ENCODE assay signal across 18 cellular contexts in genomic region chr16:86347090-86347489, GRCh38.
A peak's percentile ranks its signal among the peaks of the same experiment; 100 is the strongest.
DNase-seq lines count a peak whose midpoint lies in the region; ATAC-seq and TF ChIP-seq lines count a peak whose summit lies in the region.
"Had no signal": no experiment of that assay in that cellular context is flagged by ENCODE, and none has a peak within 500 bp of the region (broad histone marks: within the 10 kb centered on the region; RNA-seq: fewer than 3 reads in every experiment).

No MANE protein-coding gene starts in this region.

- in situ Hi-C loops in GM23248 (cut with MboI), result no loop called here

- H3K27ac ChIP-seq in GM23248 (no peak overlapping the region), hepatocyte (no peak overlapping the region)
- H3K27ac ChIP-seq: BLaER1 treated with 17β-estradiol and CSF1 and Interleukin-3, amounts not matched to agents 10 nM and 100 nM; HL-60 had no signal

- H3K4me1 ChIP-seq in GM23248 (ENCODE audit: insufficient read depth) (peaks cover 18% of the 10 kb centered on the region), hepatocyte (ENCODE audit: insufficient read depth) (peaks cover 40% of the 10 kb centered on the region)

- no peak for TF ChIP-seq CTCF in choroid plexus epithelial cell (conservative IDR thresholded peaks at IDR 0.05; ENCODE audit: low read depth, low read length)
- no peak for TF ChIP-seq CTCF in hepatocyte (IDR thresholded peaks at IDR 0.05; ENCODE audit: poor library complexity)

- H3K36me3 ChIP-seq in GM23248 (ENCODE audit: low read depth), result no peaks in the 10 kb centered on the region
- H3K36me3 ChIP-seq in hepatocyte (replicated peaks; ENCODE audit: insufficient read depth, low read depth), result no peaks in the 10 kb centered on the region
- H3K36me3 ChIP-seq: BLaER1 treated with 17β-estradiol and CSF1 and Interleukin-3, amounts not matched to agents 10 nM and 100 nM had no signal

- H2AFZ ChIP-seq in GM23248, result no peak overlapping the region
- H2AFZ ChIP-seq in hepatocyte, result no peak overlapping the region
- H2AFZ ChIP-seq: GM23338 had no signal

- H3K79me2 ChIP-seq in GM23248 (ENCODE audit: insufficient read depth) (no peaks in the 10 kb centered on the region), hepatocyte (no peaks in the 10 kb centered on the region)

- H3K9ac ChIP-seq in GM23248, result no peak overlapping the region
- H3K9ac ChIP-seq: BLaER1 treated with 17β-estradiol and CSF1 and Interleukin-3, amounts not matched to agents 10 nM and 100 nM had no signal

- 49 to 74% methylated on average over 3 of the region's 3 CpGs for WGBS in GM23248 (ENCODE audit: low coverage in 1 of 2, low lambda C conversion rate in 2 of 2, missing lambda C conversion rate in 2 of 2), 2 experiments
- WGBS in hepatocyte (ENCODE audit: low lambda C conversion rate, missing lambda C conversion rate), result 94% methylated on average over 3 of the region's 3 CpGs

- H4K20me1 ChIP-seq in GM23248 (ENCODE audit: insufficient read depth) (no peaks in the 10 kb centered on the region), hepatocyte (ENCODE audit: insufficient read depth, poor library complexity, severe bottlenecking) (no peaks in the 10 kb centered on the region)
- H4K20me1 ChIP-seq: BLaER1 treated with 17β-estradiol and CSF1 and Interleukin-3, amounts not matched to agents 10 nM and 100 nM had no signal

- DNase-seq in A172 (ENCODE audit: low spot score), result peak; percentile 59
- peak; percentile 22 for DNase-seq in GM23248
- DNase-seq in RPMI7951 (ENCODE audit: low read depth), result peak; percentile 73
- DNase-seq in choroid plexus epithelial cell (ENCODE audit: low read depth), result peak; percentile 20
- no peak for DNase-seq in DMS153 treated with DMSO at 0.1 percent for 48 hours (lab: John Stamatoyannopoulos, UW; ENCODE audit: unreplicated experiment)
- DNase-seq in hepatocyte (ENCODE audit: low spot score), result no peak
- DNase-seq: 8988T; CD8-positive, alpha-beta T cell; DMS 273 treated with DMSO at 0.1 percent for 48 hours; GDM1; H7; KBM-7 had no signal

- ATAC-seq in HG02973 (IDR thresholded peaks at IDR 0.05; ENCODE audit: unreplicated experiment) (no peak), HG02852 (IDR thresholded peaks at IDR 0.05; ENCODE audit: unreplicated experiment) (no peak)
- ATAC-seq: CD8-positive, alpha-beta T cell; GM23338; HCT116 had no signal

- no peaks in the 10 kb centered on the region for H3K9me2 ChIP-seq in GM23248 (ENCODE audit: insufficient read depth)
- no peaks in the 10 kb centered on the region for H3K9me2 ChIP-seq in hepatocyte (replicated peaks; ENCODE audit: insufficient read depth)

- H3K27me3 ChIP-seq in GM23248 (replicated peaks; ENCODE audit: insufficient read depth), result no peaks in the 10 kb centered on the region
- no peaks in the 10 kb centered on the region for H3K27me3 ChIP-seq in hepatocyte

- peaks cover 14% of the 10 kb centered on the region; the same call in 1 of the 2 replicates for H3F3A ChIP-seq in GM23248 (ENCODE audit: insufficient read depth)

- H3K4me2 ChIP-seq in GM23248 (ENCODE audit: unreplicated experiment), result no peak overlapping the region
- no peak overlapping the region for H3K4me2 ChIP-seq in hepatocyte
- H3K4me2 ChIP-seq: BLaER1 treated with 17β-estradiol and CSF1 and Interleukin-3, amounts not matched to agents 10 nM and 100 nM; GM23338 had no signal

- H3K9me3 ChIP-seq in GM23248 (ENCODE audit: low read depth) (no peaks in the 10 kb centered on the region), hepatocyte (ENCODE audit: low read depth) (no peaks in the 10 kb centered on the region)
- H3K9me3 ChIP-seq: BLaER1 treated with 17β-estradiol and CSF1 and Interleukin-3, amounts not matched to agents 10 nM and 100 nM had no signal

- H3K4me3 ChIP-seq in GM23248 (no peak overlapping the region), choroid plexus epithelial cell (ENCODE audit: low read depth, low read length) (no peak overlapping the region), hepatocyte (no peak overlapping the region)
- H3K4me3 ChIP-seq: BLaER1 treated with 17β-estradiol and CSF1 and Interleukin-3, amounts not matched to agents 10 nM and 100 nM; GM23338 had no signal

Comparison
In these comparisons a context has a peak if more than half of its experiments do, and no peak if none do; other contexts are left out.
1. DNase-seq: peak in A172 (single experiment), GM23248 (single experiment), RPMI7951 (single experiment) and choroid plexus epithelial cell (single experiment); none in DMS153 treated with DMSO at 0.1 percent for 48 hours (single experiment) and hepatocyte (single experiment).